Comparison of ENCODE assay signal across 21 cellular contexts in genomic region chr19:41410655-41411054, GRCh38. TPM values are rescaled to one million over a fixed set of nuclear protein-coding genes. Genes with fewer than 3 reads are reported as not detected.
DNase-seq lines count a peak whose midpoint lies in the region; ATAC-seq and TF ChIP-seq lines count a peak whose summit lies in the region.
"Had no signal": no experiment of that assay in that cellular context is flagged by ENCODE, and none has a peak within 500 bp of the region (broad histone marks: within the 10 kb centered on the region; RNA-seq: fewer than 3 reads in every experiment).

No MANE protein-coding gene starts in this region.

- H3K27me3 ChIP-seq in mammary epithelial cell (ENCODE audit: insufficient read depth, low read length) (no peaks in the 10 kb centered on the region), HL-60 (ENCODE audit: insufficient read depth, poor library complexity, severe bottlenecking) (no peaks in the 10 kb centered on the region), hepatocyte (no peaks in the 10 kb centered on the region), skeletal muscle tissue (ENCODE audit: control insufficient read depth in 3 of 3, insufficient read depth in 3 of 3, low read length in 3 of 3) (no peaks in the 10 kb centered on the region)
- H3K27me3 ChIP-seq: SJSA1 had no signal

- 92% methylated on average over 6 of the region's 18 CpGs for WGBS in mammary epithelial cell (ENCODE audit: low coverage, missing lambda C conversion rate)
- 92% methylated on average over 17 of the region's 18 CpGs for WGBS in hepatocyte (ENCODE audit: low lambda C conversion rate, missing lambda C conversion rate)

- H3K4me3 ChIP-seq in mammary epithelial cell (replicated peaks in 1 of 3; ENCODE audit: insufficient read depth in 1 of 3, low read depth in 2 of 3, low read length in 3 of 3) (no peak overlapping the region), HL-60 (replicated peaks; ENCODE audit: insufficient read depth, low read length) (no peak overlapping the region), hepatocyte (no peak overlapping the region), skeletal muscle tissue (ENCODE audit: low read length in 3 of 3) (no peak overlapping the region)
- H3K4me3 ChIP-seq: SJSA1 had no signal

- no peak overlapping the region for H3K4me2 ChIP-seq in mammary epithelial cell (ENCODE audit: insufficient read depth, low read depth, low read length)
- no peak overlapping the region for H3K4me2 ChIP-seq in hepatocyte

- H3K79me2 ChIP-seq in mammary epithelial cell (ENCODE audit: insufficient read depth, low read length) (no peaks in the 10 kb centered on the region), hepatocyte (no peaks in the 10 kb centered on the region)

- H3K9me3 Mint-ChIP-seq in MCF 10A (ENCODE audit: unreplicated experiment), result no peaks in the 10 kb centered on the region
- H3K9me3 Mint-ChIP-seq: HFFc6 had no signal

- no TSS peak for BruUV-seq in MCF 10A (replicated peaks; lab: Mats Ljungman, UMichigan)
- BruUV-seq in mammary epithelial cell (replicated peaks; lab: Mats Ljungman, UMichigan), result no TSS peak

- H3K9me2 ChIP-seq in hepatocyte (replicated peaks; ENCODE audit: insufficient read depth), result no peaks in the 10 kb centered on the region

- no peaks in the 10 kb centered on the region for H3K27me3 Mint-ChIP-seq in MCF 10A (ENCODE audit: insufficient read depth, unreplicated experiment)

- in situ Hi-C loops in mammary epithelial cell (cut with MboI; ENCODE audit: low sequenced_read_pairs in 2 of 2), result no loop called here

- H3K36me3 ChIP-seq in mammary epithelial cell (ENCODE audit: insufficient read depth, low read length), result no peaks in the 10 kb centered on the region
- no peaks in the 10 kb centered on the region for H3K36me3 ChIP-seq in hepatocyte (replicated peaks; ENCODE audit: insufficient read depth, low read depth)
- peaks cover 17 to 29% (median 21%) of the 10 kb centered on the region in 3 donors for H3K36me3 ChIP-seq in skeletal muscle tissue (ENCODE audit: control insufficient read depth in 3 of 3, insufficient read depth in 3 of 3, low read length in 3 of 3)

- H3K27ac Mint-ChIP-seq in MCF 10A (ENCODE audit: low read depth, unreplicated experiment), result peak overlapping the region; percentile 87

- POLR2A ChIA-PET in MCF 10A (lab: Yijun Ruan, JAX), result interaction anchor here (1.0 to 2.8 kb wide), 3 partner anchors 12 to 58 kb away, joined by 3 to 19 read pairs (median 6); partner anchors contain the start of genes BCKDHA and DMAC2

- H3K36me3 Mint-ChIP-seq in MCF 10A (ENCODE audit: insufficient read depth, unreplicated experiment), result peaks cover 33% of the 10 kb centered on the region

- TF ChIP-seq CTCF in MCF 10A (IDR thresholded peaks at IDR 0.05; ENCODE audit: unreplicated experiment) (no peak), mammary epithelial cell (conservative IDR thresholded peaks at IDR 0.05 in 1 of 2, IDR thresholded peaks at IDR 0.05 in 1 of 2; ENCODE audit: extremely low read depth in 1 of 2, insufficient read depth in 1 of 2, low read depth in 1 of 2, low read length in 2 of 2) (no peak), HL-60 (IDR thresholded peaks at IDR 0.05; ENCODE audit: insufficient read depth, low read length) (no peak), hepatocyte (IDR thresholded peaks at IDR 0.05; ENCODE audit: poor library complexity) (no peak)

- DNase-seq in MCF 10A (ENCODE audit: unreplicated experiment), result no peak
- no peak for DNase-seq in mammary epithelial cell
- no peak for DNase-seq in HL-60 (ENCODE audit: low read depth in 1 of 2, low spot score in 1 of 2)
- no peak for DNase-seq in hepatocyte (ENCODE audit: low spot score)
- DNase-seq in DMS114 treated with DMSO at 0.1 percent for 48 hours (lab: John Stamatoyannopoulos, UW; ENCODE audit: unreplicated experiment), result no peak
- DNase-seq in midbrain (lab: John Stamatoyannopoulos, UW), result no peak
- DNase-seq: 8988T; DND-41; HFFc6; IMR-90; NCI-H1105 treated with DMSO at 0.1 percent for 48 hours; NCI-H187; NCI-H69; NK-92 treated with Interleukin-12 subunit alpha and Interleukin-12 subunit beta, amount 100 ng/mL, for 24 hours; OCI-M1 had no signal

- H4K20me1 ChIP-seq in mammary epithelial cell (ENCODE audit: insufficient read depth, low read length), result no peaks in the 10 kb centered on the region
- H4K20me1 ChIP-seq in hepatocyte (ENCODE audit: insufficient read depth, poor library complexity, severe bottlenecking), result no peaks in the 10 kb centered on the region

- H3K4me1 ChIP-seq in mammary epithelial cell (ENCODE audit: insufficient read depth, low read length), result peaks cover 22% of the 10 kb centered on the region
- peaks cover 12% of the 10 kb centered on the region for H3K4me1 ChIP-seq in hepatocyte (ENCODE audit: insufficient read depth)
- H3K4me1 ChIP-seq in skeletal muscle tissue (ENCODE audit: control insufficient read depth in 3 of 3, insufficient read depth in 3 of 3, low read length in 3 of 3), result peaks cover 64 to 73% (median 73%) of the 10 kb centered on the region in 3 donors
- H3K4me1 ChIP-seq: SJSA1 had no signal

- no peak for ATAC-seq in GM21515 (IDR thresholded peaks at IDR 0.05; ENCODE audit: unreplicated experiment)

- dilution Hi-C loops in mammary epithelial cell (cut with HindIII; ENCODE audit: low sequenced_read_pairs), result no loop called here

- H3K27ac ChIP-seq in mammary epithelial cell (ENCODE audit: insufficient read depth, low read depth, low read length) (no peak overlapping the region), HL-60 (replicated peaks) (peak overlapping the region; percentile 92), hepatocyte (peak overlapping the region; percentile 96), skeletal muscle tissue (ENCODE audit: low read depth, low read length) (peak overlapping the region; percentile 59)
- H3K27ac ChIP-seq: SJSA1 had no signal

- intact Hi-C loops in MCF 10A (cut with micrococcal nuclease), result no loop called here
- intact Hi-C loops in mammary epithelial cell (cut with micrococcal nuclease), result no loop called here

- H3K9ac ChIP-seq in mammary epithelial cell (ENCODE audit: insufficient read depth, low read length) (no peak overlapping the region), skeletal muscle tissue (ENCODE audit: low read depth in 1 of 3, low read length in 3 of 3) (peak overlapping the region in 1 of 3 donors; percentile 72)

- no peaks in the 10 kb centered on the region for H3K9me3 ChIP-seq in mammary epithelial cell (replicated peaks; ENCODE audit: insufficient read depth, low read length)
- H3K9me3 ChIP-seq in hepatocyte (ENCODE audit: low read depth), result no peaks in the 10 kb centered on the region
- no peaks in the 10 kb centered on the region for H3K9me3 ChIP-seq in skeletal muscle tissue (ENCODE audit: control insufficient read depth in 3 of 3, low read length in 3 of 3)
- H3K9me3 ChIP-seq: SJSA1 had no signal

- peaks cover 19% of the 10 kb centered on the region for H3K4me1 Mint-ChIP-seq in MCF 10A (ENCODE audit: insufficient read depth, unreplicated experiment)

- H2AFZ ChIP-seq in mammary epithelial cell (ENCODE audit: low read depth, low read length), result no peak overlapping the region
- no peak overlapping the region for H2AFZ ChIP-seq in hepatocyte

- H3K4me3 Mint-ChIP-seq in MCF 10A (ENCODE audit: unreplicated experiment), result no peak overlapping the region
- H3K4me3 Mint-ChIP-seq: HFFc6 had no signal

- CTCF ChIA-PET in MCF 10A (lab: Yijun Ruan, JAX), result interaction anchor here (0.6 kb wide), 1 partner anchor 121 kb away, joined by 3 read pairs; no protein-coding TSS in a partner anchor
- CTCF ChIA-PET in mammary epithelial cell (lab: Charles Lee; ENCODE audit: low non-redundant PET), result interaction anchor here (0.6 kb wide), 1 partner anchor 148 kb away, joined by 3 read pairs; no protein-coding TSS in a partner anchor

RNA-seq across cellular contexts. Expression of gene BCKDHA, which starts 13.0 kb away (rescaled TPM):
- 29.1 and 33.6 TPM in 2 replicates for total RNA-seq in MCF 10A (2022)
- total RNA-seq in mammary epithelial cell, result 10 to 100 TPM; 13.5 to 36.5 TPM
- 25.1 TPM for polyA plus RNA-seq in mammary epithelial cell
- 27.0 TPM for polyA minus RNA-seq in mammary epithelial cell
- total RNA-seq in hepatocyte, result 28.1 and 30.3 TPM in 2 replicates
- 30.3 and 39.6 TPM in 2 replicates for polyA plus RNA-seq in hepatocyte
- total RNA-seq in skeletal muscle tissue, result 46.4 TPM

RNA-seq across cellular contexts. Expression of gene EXOSC5, which starts 13.5 kb away (rescaled TPM):
- total RNA-seq in MCF 10A (2022) (38.1 and 45.8 TPM in 2 replicates), mammary epithelial cell (10 to 100 TPM; 16.5 to 17.3 TPM), hepatocyte (7.4 and 13.7 TPM in 2 replicates), skeletal muscle tissue (13.0 TPM)
- polyA plus RNA-seq in mammary epithelial cell (26.3 TPM), hepatocyte (21.2 and 22.4 TPM in 2 replicates)
- 26.2 TPM for polyA minus RNA-seq in mammary epithelial cell

RNA-seq across cellular contexts. Expression of gene B3GNT8, which starts 16.5 kb away (rescaled TPM):
- total RNA-seq in MCF 10A (2022) (not detected in 2 replicates), mammary epithelial cell (1 to 10 TPM; 5.2 to 5.8 TPM), hepatocyte (5.3 and 9.2 TPM in 2 replicates), skeletal muscle tissue (0.52 TPM)
- polyA plus RNA-seq in mammary epithelial cell (0.93 TPM), hepatocyte (14.6 and 17.7 TPM in 2 replicates)
- polyA minus RNA-seq in mammary epithelial cell, result 0.67 TPM
- total RNA-seq: H4, HT1080, SJSA1 had no signal

RNA-seq across cellular contexts. Expression of gene DMAC2, which starts 29.1 kb away (rescaled TPM):
- 27.7 and 34.8 TPM in 2 replicates for total RNA-seq in MCF 10A (2022)
- total RNA-seq in mammary epithelial cell, result 10 to 100 TPM; 39.2 to 50.6 TPM
- polyA plus RNA-seq in mammary epithelial cell, result 76.9 TPM
- 50.3 TPM for polyA minus RNA-seq in mammary epithelial cell
- 54.7 and 62.0 TPM in 2 replicates for total RNA-seq in hepatocyte
- polyA plus RNA-seq in hepatocyte, result 63.9 and 66.8 TPM in 2 replicates
- 23.5 TPM for total RNA-seq in skeletal muscle tissue

RNA-seq across cellular contexts. Expression of gene ERICH4, which starts 32.3 kb away (rescaled TPM):
- total RNA-seq in MCF 10A (2022) (not detected in 2 replicates), mammary epithelial cell (not detected), hepatocyte (2.3 and 3.7 TPM in 2 replicates), skeletal muscle tissue (not detected)
- polyA plus RNA-seq in mammary epithelial cell (not detected), hepatocyte (1.1 and 4.3 TPM in 2 replicates)
- not detected for polyA minus RNA-seq in mammary epithelial cell
- total RNA-seq: H4, HFFc6, HT1080, IMR-90, SJSA1 had no signal
- polyA plus RNA-seq: BJ, IMR-90 had no signal
